Comparison of ENCODE assay signal across 1 cellular context in genomic region chr1:198153103-198153502, GRCh38.
TF ChIP-seq lines count a peak whose summit lies in the region.

No MANE protein-coding gene starts in this region.

TF ChIP-seq in K562, 482 proteins besides CTCF, POLR2A, EP300 and RAD21 (continued from another document):
- no peak for TF ChIP-seq NKRF (IDR thresholded peaks at IDR 0.05; ENCODE audit: borderline replicate concordance)
